In genomic region chr4:80058740-80059139, GRCh38 we compare ENCODE assay signal across 8 cellular contexts.
DNase-seq lines count a peak whose midpoint lies in the region; ATAC-seq and TF ChIP-seq lines count a peak whose summit lies in the region.

No MANE protein-coding gene starts in this region.

- no peaks in the 10 kb centered on the region for H3K9me3 Mint-ChIP-seq in nephron progenitor cell

- DNase-seq in CD1c-positive myeloid dendritic cell (ENCODE audit: extremely low spot score), result peak; percentile 95
- DNase-seq in T follicular helper cell (ENCODE audit: low read depth), result peak; percentile 48
- DNase-seq in left kidney (ENCODE audit: low read depth, low spot score), result peak; percentile 50
- DNase-seq in nephron progenitor cell, result no peak
- no peak for DNase-seq in DMS114 treated with DMSO at 0.1 percent for 48 hours (lab: John Stamatoyannopoulos, UW; ENCODE audit: unreplicated experiment)
- DNase-seq in DMS 273 treated with DMSO at 0.1 percent for 48 hours (lab: John Stamatoyannopoulos, UW), result no peak

- no peaks in the 10 kb centered on the region for H3K4me1 Mint-ChIP-seq in nephron progenitor cell

- no peaks in the 10 kb centered on the region for H3K27me3 Mint-ChIP-seq in nephron progenitor cell (ENCODE audit: low read depth, poor library complexity)

- H3K27ac Mint-ChIP-seq in nephron progenitor cell, result no peak overlapping the region

- ATAC-seq in GM19043 (IDR thresholded peaks at IDR 0.05; ENCODE audit: low read depth, unreplicated experiment) (peak; percentile 96), HG03139 (IDR thresholded peaks at IDR 0.05; ENCODE audit: unreplicated experiment) (peak; percentile 97)

- no peak overlapping the region for H3K4me3 Mint-ChIP-seq in nephron progenitor cell

- H3K36me3 Mint-ChIP-seq in nephron progenitor cell (ENCODE audit: low read depth), result peaks cover 19% of the 10 kb centered on the region

- TF ChIP-seq CTCF in nephron progenitor cell (IDR thresholded peaks at IDR 0.05), result no peak

Comparison
In these comparisons a context has a peak if more than half of its experiments do, and no peak if none do; other contexts are left out.
1. DNase-seq: peak in CD1c-positive myeloid dendritic cell (single experiment), T follicular helper cell (single experiment) and left kidney (single experiment); none in nephron progenitor cell (single experiment), DMS114 treated with DMSO at 0.1 percent for 48 hours (single experiment) and DMS 273 treated with DMSO at 0.1 percent for 48 hours (single experiment).